Comparison of ENCODE assay signal across 1 cellular context in the genomic region with DNA sequence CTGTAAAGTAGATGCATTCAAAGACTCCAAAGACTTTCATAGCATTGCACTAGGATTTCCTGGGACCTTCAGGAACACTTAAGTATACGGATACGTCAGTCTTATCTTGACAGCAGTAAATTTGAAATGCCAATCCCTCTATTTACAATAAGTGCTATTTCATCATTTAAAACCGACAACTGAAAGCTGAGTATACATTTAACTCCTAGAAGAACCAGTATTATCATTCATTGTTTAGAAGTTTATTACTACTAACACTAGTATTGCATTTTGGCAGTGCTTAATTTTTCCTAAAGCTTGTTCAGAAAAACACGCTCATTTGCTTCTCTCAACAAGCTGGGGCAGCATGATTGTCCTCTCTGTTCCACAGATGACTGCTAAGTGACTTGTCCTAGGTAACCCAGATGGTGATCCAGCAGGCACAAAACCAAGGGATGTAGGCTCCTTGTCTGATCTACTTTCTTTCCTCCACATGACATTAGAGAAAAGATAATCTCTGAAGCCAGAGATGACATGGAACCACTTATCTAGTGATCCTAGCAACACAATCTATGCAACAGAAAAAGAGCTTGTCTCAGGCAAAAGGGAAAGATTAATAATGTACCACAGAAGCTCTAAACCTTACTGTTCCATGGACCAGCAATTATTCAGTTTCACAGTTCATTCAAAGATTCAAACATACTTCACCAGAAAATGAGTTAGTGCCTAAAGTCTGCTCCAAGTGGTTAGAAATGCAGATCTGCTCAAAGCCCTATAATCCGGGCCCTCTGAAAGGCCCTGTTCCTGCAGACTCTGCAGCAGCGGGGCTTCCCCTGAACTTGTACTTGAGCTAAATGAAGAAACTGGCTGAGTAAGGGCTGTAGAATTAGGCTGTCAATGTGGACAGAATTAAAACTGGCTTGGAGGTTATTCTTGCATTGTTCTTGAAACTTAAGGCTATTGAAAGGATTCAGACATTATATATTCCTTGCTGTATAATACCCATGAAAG.
TF ChIP-seq lines count a peak whose summit lies in the region.

No MANE protein-coding gene starts in this region.

TF ChIP-seq in GM23338, 12 proteins besides CTCF, POLR2A, EP300 and RAD21 (continued from another document):
- TF ChIP-seq ZNF462 (CRISPR knock-in tag; IDR thresholded peaks at IDR 0.05) (no peak), JUNB (IDR thresholded peaks at IDR 0.05; ENCODE audit: unreplicated experiment) (no peak), ZNF331 (CRISPR knock-in tag; IDR thresholded peaks at IDR 0.05; ENCODE audit: low read depth) (no peak), CREB1 (CRISPR knock-in tag; IDR thresholded peaks at IDR 0.05; ENCODE audit: low read depth) (no peak), STAT1 (IDR thresholded peaks at IDR 0.05; ENCODE audit: unreplicated experiment) (no peak), EZH2phosphoT487 (IDR thresholded peaks at IDR 0.05; ENCODE audit: unreplicated experiment) (no peak), REST (IDR thresholded peaks at IDR 0.05; ENCODE audit: unreplicated experiment) (no peak)
